21 cellular contexts compared by ENCODE assay signal in genomic region chrX:153302796-153303195, GRCh38. TPM values are rescaled to one million over a fixed set of nuclear protein-coding genes. Genes with fewer than 3 reads are reported as not detected.
DNase-seq lines count a peak whose midpoint lies in the region; ATAC-seq, FAIRE-seq and TF ChIP-seq lines count a peak whose summit lies in the region.
"Had no signal": no experiment of that assay in that cellular context is flagged by ENCODE, and none has a peak within 500 bp of the region (broad histone marks: within the 10 kb centered on the region; RNA-seq: fewer than 3 reads in every experiment).

No MANE protein-coding gene starts in this region.

- no peaks in the 10 kb centered on the region for H3K4me1 Mint-ChIP-seq in natural killer cell treated with Interleukin-12 subunit alpha and Interleukin-12 subunit beta and Interleukin-15 and Interleukin-18, amount 100 ng/mL, for 72 hours (ENCODE audit: low read depth in 2 of 2)
- no peaks in the 10 kb centered on the region for H3K4me1 Mint-ChIP-seq in natural killer cell
- H3K4me1 Mint-ChIP-seq in osteocyte (ENCODE audit: unreplicated experiment) = no peaks in the 10 kb centered on the region

- H3K4me3 Mint-ChIP-seq in natural killer cell treated with Interleukin-12 subunit alpha and Interleukin-12 subunit beta and Interleukin-15 and Interleukin-18, amount 100 ng/mL, for 72 hours = no peak overlapping the region
- H3K4me3 Mint-ChIP-seq in natural killer cell (no peak overlapping the region), osteocyte (ENCODE audit: unreplicated experiment) (no peak overlapping the region)
- H3K4me3 Mint-ChIP-seq: CD4-positive, CD25-positive, alpha-beta regulatory T cell; CD8-positive, alpha-beta T cell had no signal

- DNase-seq in natural killer cell treated with Interleukin-12 subunit alpha and Interleukin-12 subunit beta and Interleukin-15 and Interleukin-18, amount 100 ng/mL, for 72 hours (ENCODE audit: low spot score) = peak; percentile 13
- no peak for DNase-seq in natural killer cell
- DNase-seq in K562 (ENCODE audit: extremely low read depth in 1 of 4, low spot score in 3 of 4) = no peak
- peak; percentile 57 for DNase-seq in osteocyte (ENCODE audit: extremely low spot score, unreplicated experiment)
- DNase-seq in C1 segment of cervical spinal cord (lab: John Stamatoyannopoulos, UW) = no peak
- DNase-seq: Caco-2; CD4-positive, CD25-positive, alpha-beta regulatory T cell; CD8-positive, alpha-beta T cell; DMS153; DND-41; GM23248; H7; HCEC 1CT had no signal

- no peak for TF ChIP-seq POLR2A in K562 (conservative IDR thresholded peaks at IDR 0.05)

- peaks cover 30 to 39% of the 10 kb centered on the region in 2 donors for H3K27me3 Mint-ChIP-seq in natural killer cell treated with Interleukin-12 subunit alpha and Interleukin-12 subunit beta and Interleukin-15 and Interleukin-18, amount 100 ng/mL, for 72 hours
- H3K27me3 Mint-ChIP-seq in natural killer cell (ENCODE audit: low read depth in 2 of 2) (peaks cover 21 to 45% of the 10 kb centered on the region in 2 donors), osteocyte (ENCODE audit: unreplicated experiment) (peaks cover 19% of the 10 kb centered on the region)

- no peak overlapping the region for H3K27ac Mint-ChIP-seq in natural killer cell treated with Interleukin-12 subunit alpha and Interleukin-12 subunit beta and Interleukin-15 and Interleukin-18, amount 100 ng/mL, for 72 hours
- H3K27ac Mint-ChIP-seq in natural killer cell (no peak overlapping the region), osteocyte (ENCODE audit: unreplicated experiment) (no peak overlapping the region)
- H3K27ac Mint-ChIP-seq: CD8-positive, alpha-beta T cell had no signal

- H3K9me3 Mint-ChIP-seq in natural killer cell treated with Interleukin-12 subunit alpha and Interleukin-12 subunit beta and Interleukin-15 and Interleukin-18, amount 100 ng/mL, for 72 hours = no peaks in the 10 kb centered on the region
- no peaks in the 10 kb centered on the region for H3K9me3 Mint-ChIP-seq in natural killer cell
- H3K9me3 Mint-ChIP-seq in osteocyte (ENCODE audit: unreplicated experiment) = peaks cover 4% of the 10 kb centered on the region
- H3K9me3 Mint-ChIP-seq: CD8-positive, alpha-beta T cell had no signal

- no TSS peak for BruUV-seq in K562 (replicated peaks; lab: Mats Ljungman, UMichigan)

- CTCF ChIA-PET in K562 (lab: Yijun Ruan, JAX; ENCODE audit: low intra/inter-chr PET ratio) = no interaction called here

- POLR2A ChIA-PET in K562 (lab: Yijun Ruan, JAX) = no interaction called here

- no peak for TF ChIP-seq RAD21 in K562 (CRISPR knock-in tag; conservative IDR thresholded peaks at IDR 0.05 in 1 of 2, IDR thresholded peaks at IDR 0.05 in 1 of 2)

- no peak for TF ChIP-seq EP300 in K562 (IDR thresholded peaks at IDR 0.05; ENCODE audit: low read length)

- H3K4me2 ChIP-seq in K562 (ENCODE audit: insufficient read depth, low read length) = no peak overlapping the region

- H3K4me3 ChIP-seq in K562 = no peak overlapping the region
- H3K4me3 ChIP-seq: GM23248 had no signal

- no peaks in the 10 kb centered on the region for H3K9me3 ChIP-seq in K562 (replicated peaks; ENCODE audit: control insufficient read depth, insufficient read depth, low read depth, low read length)
- H3K9me3 ChIP-seq: Caco-2 had no signal

- in situ Hi-C loops in K562 (cut with MboI) = no loop called here

- no peak for ATAC-seq in natural killer cell treated with Interleukin-12 subunit alpha and Interleukin-12 subunit beta and Interleukin-15 and Interleukin-18, amount 100 ng/mL, for 72 hours
- ATAC-seq in natural killer cell (no peak), K562 (no peak), HG02973 (IDR thresholded peaks at IDR 0.05; ENCODE audit: unreplicated experiment) (no peak)
- ATAC-seq: CD8-positive, alpha-beta T cell had no signal

- TF ChIP-seq CTCF in natural killer cell (IDR thresholded peaks at IDR 0.05) (no peak), K562 (IDR thresholded peaks at IDR 0.05 in 2 of 3, conservative IDR thresholded peaks at IDR 0.05 in 1 of 3; ENCODE audit: insufficient read depth in 2 of 3, low read depth in 1 of 3, low read length in 3 of 3) (no peak), osteocyte (IDR thresholded peaks at IDR 0.05) (no peak)

- H3K27ac ChIP-seq in K562 (ENCODE audit: extremely low read depth, low read depth, low read length) = no peak overlapping the region
- H3K27ac ChIP-seq: C4-2B, GM23248 had no signal

- H2AFZ ChIP-seq in K562 (ENCODE audit: low read depth, low read length) = no peak overlapping the region
- H2AFZ ChIP-seq: GM23248 had no signal

- no peaks in the 10 kb centered on the region for H3K36me3 ChIP-seq in K562 (ENCODE audit: control insufficient read depth, insufficient read depth, low read length)

- H4K20me1 ChIP-seq in K562 (replicated peaks; ENCODE audit: control insufficient read depth, insufficient read depth, low read length) = no peaks in the 10 kb centered on the region

- intact Hi-C loops in natural killer cell (cut with micrococcal nuclease) = no loop called here
- intact Hi-C loops in K562 (cut with micrococcal nuclease) = no loop called here

- H3K9ac ChIP-seq in K562 (ENCODE audit: insufficient read depth in 1 of 2, low read depth in 2 of 2, low read length in 2 of 2) = no peak overlapping the region
- H3K9ac ChIP-seq: GM23248 had no signal

- H3K79me2 ChIP-seq in K562 (ENCODE audit: control insufficient read depth, insufficient read depth, low read length) = no peaks in the 10 kb centered on the region

- peaks cover 0 to 35% of the 10 kb centered on the region in 2 experiments; a peak in 2 of 5 replicates for H3K27me3 ChIP-seq in K562 (ENCODE audit: control insufficient read depth in 2 of 2, insufficient read depth in 2 of 2, low read length in 2 of 2)

- no peaks in the 10 kb centered on the region for H3K9me1 ChIP-seq in K562 (ENCODE audit: control insufficient read depth, insufficient read depth, low read length)

- no peaks in the 10 kb centered on the region for H3K36me3 Mint-ChIP-seq in natural killer cell treated with Interleukin-12 subunit alpha and Interleukin-12 subunit beta and Interleukin-15 and Interleukin-18, amount 100 ng/mL, for 72 hours
- no peaks in the 10 kb centered on the region for H3K36me3 Mint-ChIP-seq in natural killer cell
- no peaks in the 10 kb centered on the region for H3K36me3 Mint-ChIP-seq in osteocyte (ENCODE audit: unreplicated experiment)
- H3K36me3 Mint-ChIP-seq: CD4-positive, CD25-positive, alpha-beta regulatory T cell; CD8-positive, alpha-beta T cell had no signal

- FAIRE-seq in K562 (lab: Jason Lieb, UNC) = no peak
- FAIRE-seq: G401.6, GM12892, GM19239 had no signal

- H3K4me1 ChIP-seq in K562 (replicated peaks in 1 of 2; ENCODE audit: control insufficient read depth in 2 of 2, insufficient read depth in 2 of 2, low read length in 2 of 2) = peaks cover 0 to 4% of the 10 kb centered on the region in 2 experiments; a peak in 3 of 5 replicates
- H3K4me1 ChIP-seq: Caco-2 had no signal

- WGBS in K562 (ENCODE audit: insufficient coverage, low coverage, missing lambda C conversion rate) = 10% methylated on average over 4 of the region's 4 CpGs

TF ChIP-seq in K562, 482 proteins besides CTCF, POLR2A, EP300 and RAD21:
- TF ChIP-seq RBM25 (IDR thresholded peaks at IDR 0.05; ENCODE audit: low read depth, low read length, severe bottlenecking) (peak; percentile 19), ZFP36 (IDR thresholded peaks at IDR 0.05; ENCODE audit: low read depth, low read length, partially characterized antibody) (no peak)

RNA-seq across cellular contexts. Expression of gene PNMA6F, which starts 18.8 kb away (rescaled TPM):
- total RNA-seq in natural killer cell treated with Interleukin-12 subunit alpha and Interleukin-12 subunit beta and Interleukin-15 and Interleukin-18, amount 100 ng/mL, for 72 hours = not detected
- not detected for total RNA-seq in natural killer cell
- total RNA-seq in K562 (2011; cell fraction: chromatin; rRNA removed; ENCODE audit: low replicate concordance) = not detected in 2 replicates
- total RNA-seq in K562 (2011; cell fraction: nucleolus; rRNA removed) = not detected in 2 replicates
- not detected in 2 replicates for total RNA-seq in K562 (2011; cell fraction: nucleoplasm; rRNA removed)
- not detected in 2 replicates for total RNA-seq in K562 (2014; rRNA removed)
- not detected in 2 replicates for total RNA-seq in K562 (2014; rRNA removed; fragmentation: Illumina TruSeq; extraction: Trizol)
- total RNA-seq in K562 (2015; rRNA removed; fragmentation: Illumina TruSeq; extraction: Trizol) = not detected in 2 replicates
- total RNA-seq in K562 (2021) = not detected in 2 replicates
- polyA plus RNA-seq in K562 (2011; rRNA removed) = not detected in 2 replicates
- not detected in 2 replicates for polyA plus RNA-seq in K562 (2011; cell fraction: cytosol; rRNA removed)
- not detected in 2 replicates for polyA plus RNA-seq in K562 (2011; cell fraction: nucleus; rRNA removed)
- not detected in 2 replicates for polyA plus RNA-seq in K562 (2012)
- polyA plus RNA-seq in K562 (2014; fragmentation: Illumina TruSeq; extraction: Trizol) = not detected in 2 replicates
- polyA plus RNA-seq in K562 (2014; fragmentation: Nextera tagmentation; extraction: Ambion mirVana) = not detected
- polyA plus RNA-seq in K562 (2014; rRNA removed) = not detected in 2 replicates
- not detected in 2 replicates for polyA minus RNA-seq in K562 (2011; rRNA and poly(A)+ RNA removed)
- not detected in 2 replicates for polyA minus RNA-seq in K562 (2011; cell fraction: cytosol; rRNA and poly(A)+ RNA removed)
- polyA minus RNA-seq in K562 (2011; cell fraction: nucleus; rRNA and poly(A)+ RNA removed) = not detected in 2 replicates
- total RNA-seq in osteocyte = not detected in 2 replicates
- total RNA-seq: A172; A673; Caco-2; CD4-positive, CD25-positive, alpha-beta regulatory T cell; CD8-positive, alpha-beta T cell; GM23248; H7 had no signal
- polyA plus RNA-seq: BJ; CD4-positive, CD25-positive, alpha-beta regulatory T cell; GM23248 had no signal

RNA-seq across cellular contexts. Expression of gene ZNF275, which starts 31.2 kb away (rescaled TPM):
- 10 to 100 TPM; 13.2 to 15.1 TPM for total RNA-seq in natural killer cell treated with Interleukin-12 subunit alpha and Interleukin-12 subunit beta and Interleukin-15 and Interleukin-18, amount 100 ng/mL, for 72 hours
- total RNA-seq in natural killer cell (10 to 100 TPM in 2 of 3 donors, 1 to 10 TPM in 1; 9.1 to 17.4 (median 17.3) TPM), K562 (2014; rRNA removed) (7.8 and 10.0 TPM in 2 replicates), K562 (2014; rRNA removed; fragmentation: Illumina TruSeq; extraction: Trizol) (8.7 and 9.1 TPM in 2 replicates), K562 (2015; rRNA removed; fragmentation: Illumina TruSeq; extraction: Trizol) (12.3 and 12.5 TPM in 2 replicates), K562 (2021) (16.9 and 19.1 TPM in 2 replicates), osteocyte (14.0 and 14.6 TPM in 2 replicates)
- total RNA-seq in K562 (2011; cell fraction: chromatin; rRNA removed; ENCODE audit: low replicate concordance) = 32.0 and 37.4 TPM in 2 replicates
- total RNA-seq in K562 (2011; cell fraction: nucleolus; rRNA removed) = 18.6 and 21.2 TPM in 2 replicates
- 29.5 and 33.1 TPM in 2 replicates for total RNA-seq in K562 (2011; cell fraction: nucleoplasm; rRNA removed)
- polyA plus RNA-seq in K562 (2011; rRNA removed) (15.3 and 16.9 TPM in 2 replicates), K562 (2014; fragmentation: Illumina TruSeq; extraction: Trizol) (15.0 and 17.4 TPM in 2 replicates), K562 (2014; fragmentation: Nextera tagmentation; extraction: Ambion mirVana) (1 to 10 TPM; 2.1 to 3.1 TPM), K562 (2014; rRNA removed) (12.0 and 13.6 TPM in 2 replicates)
- polyA plus RNA-seq in K562 (2011; cell fraction: cytosol; rRNA removed) = 14.6 and 17.9 TPM in 2 replicates
- polyA plus RNA-seq in K562 (2011; cell fraction: nucleus; rRNA removed) = 25.4 and 33.4 TPM in 2 replicates
- 12.2 and 20.2 TPM in 2 replicates for polyA plus RNA-seq in K562 (2012)
- 22.3 and 27.7 TPM in 2 replicates for polyA minus RNA-seq in K562 (2011; rRNA and poly(A)+ RNA removed)
- 11.3 and 14.6 TPM in 2 replicates for polyA minus RNA-seq in K562 (2011; cell fraction: cytosol; rRNA and poly(A)+ RNA removed)
- polyA minus RNA-seq in K562 (2011; cell fraction: nucleus; rRNA and poly(A)+ RNA removed) = 9.7 and 13.0 TPM in 2 replicates

Comparison
In these comparisons a context has a peak if more than half of its experiments do, and no peak if none do; other contexts are left out.
1. DNase-seq: peak in natural killer cell treated with Interleukin-12 subunit alpha and Interleukin-12 subunit beta and Interleukin-15 and Interleukin-18, amount 100 ng/mL, for 72 hours (single experiment) and osteocyte (single experiment); none in natural killer cell (single experiment), K562 (0 of 4) and C1 segment of cervical spinal cord (0 of 14).